ENCODE assay signal across 9 cellular contexts in the genomic region with DNA sequence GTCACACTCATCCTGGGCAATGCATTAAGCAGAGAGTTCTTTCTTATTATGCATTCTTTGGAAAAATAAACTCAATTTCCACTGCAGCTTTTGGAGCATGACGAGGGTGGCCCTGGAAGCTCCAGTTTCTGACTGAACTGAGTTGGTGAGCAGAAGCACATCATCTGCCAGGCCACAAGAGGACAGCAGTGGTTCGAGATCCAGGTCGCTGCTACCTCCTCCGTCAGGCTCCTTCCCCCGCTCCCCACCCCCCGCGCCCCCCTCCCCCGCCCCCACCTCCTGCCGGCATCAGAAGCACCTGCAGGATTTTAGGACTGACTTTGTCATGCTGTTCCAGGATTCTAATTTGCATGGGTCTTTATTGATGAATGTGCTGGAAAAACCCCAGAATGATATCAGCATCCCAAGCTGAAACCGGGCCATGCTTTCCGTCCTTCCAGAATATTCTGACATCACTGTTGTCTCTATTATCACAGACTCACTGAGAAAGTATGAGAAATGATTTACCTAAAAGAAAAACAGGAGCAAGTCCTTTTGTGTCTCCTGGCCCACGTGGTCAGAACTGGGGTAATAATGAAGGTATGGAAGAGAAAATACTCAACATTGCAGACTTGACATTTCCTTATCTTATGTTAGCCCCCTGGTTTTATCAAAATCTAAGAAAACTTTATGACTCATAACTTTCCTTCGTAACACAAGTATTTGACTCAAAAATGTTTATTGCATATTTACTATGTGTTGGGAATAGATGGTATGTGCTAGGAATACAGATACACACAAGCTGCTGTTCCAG.
A peak's percentile ranks its signal among the peaks of the same experiment; 100 is the strongest.
DNase-seq lines count a peak whose midpoint lies in the region; ATAC-seq, FAIRE-seq and TF ChIP-seq lines count a peak whose summit lies in the region.
"Had no signal": no experiment of that assay in that cellular context is flagged by ENCODE, and none has a peak within 500 bp of the region (broad histone marks: within the 10 kb centered on the region; RNA-seq: fewer than 3 reads in every experiment).

No MANE protein-coding gene starts in this region.

- no peaks in the 10 kb centered on the region for H3K36me3 ChIP-seq in bronchial epithelial cell (ENCODE audit: control insufficient read depth, insufficient read depth, low read length)
- H3K36me3 ChIP-seq: thoracic aorta had no signal

- TF ChIP-seq RAD21 in Ishikawa (IDR thresholded peaks at IDR 0.05; ENCODE audit: low read depth), result peak; percentile 78

- no peak overlapping the region for H3K4me3 ChIP-seq in bronchial epithelial cell (ENCODE audit: low read depth, low read length)
- H3K4me3 ChIP-seq: thoracic aorta had no signal

- peak; percentile 89 for DNase-seq in D341Med (ENCODE audit: low spot score)
- DNase-seq in bronchial epithelial cell (ENCODE audit: low read depth), result peak; percentile 49
- DNase-seq in middle frontal gyrus (ENCODE audit: extremely low spot score, low spot score), result peak; percentile 5
- DNase-seq in stimulated activated CD4-positive, alpha-beta T cell treated with anti-CD3 and anti-CD28 coated beads, Interleukin-2, amount 100 ng/mL, for 48 hours, result no peak
- DNase-seq in NCI-H146 (lab: John Stamatoyannopoulos, UW), result no peak
- no peak for DNase-seq in activated CD4-positive, alpha-beta T cell treated with anti-CD3 and anti-CD28 coated beads, Interleukin-2, amount 50 U/mL, for 4 hours

- TF ChIP-seq CTCF in bronchial epithelial cell (IDR thresholded peaks at IDR 0.05; ENCODE audit: insufficient read depth, low read length, severe bottlenecking), result peak; percentile 91

- FAIRE-seq in bronchial epithelial cell (lab: Jason Lieb, UNC), result no peak

- no peak for ATAC-seq in GM19023 (IDR thresholded peaks at IDR 0.05; ENCODE audit: unreplicated experiment)

- no peak for TF ChIP-seq EP300 in Ishikawa (IDR thresholded peaks at IDR 0.05; ENCODE audit: borderline replicate concordance)

- no peaks in the 10 kb centered on the region for H3K27me3 ChIP-seq in bronchial epithelial cell (ENCODE audit: control insufficient read depth, insufficient read depth, low read length)

TF ChIP-seq in Ishikawa, 13 proteins besides CTCF, POLR2A, EP300 and RAD21:
- no peak for TF ChIP-seq CREB1 (IDR thresholded peaks at IDR 0.05; ENCODE audit: low read depth)
- no peak for TF ChIP-seq TAF1 (IDR thresholded peaks at IDR 0.05; ENCODE audit: low read depth)
- no peak for TF ChIP-seq YY1 (IDR thresholded peaks at IDR 0.05; ENCODE audit: low read depth)
- TF ChIP-seq TEAD4 (IDR thresholded peaks at IDR 0.05), result no peak
- TF ChIP-seq EGR1 (IDR thresholded peaks at IDR 0.05), result no peak
- TF ChIP-seq TCF12 (IDR thresholded peaks at IDR 0.05; ENCODE audit: low read depth), result no peak
- TF ChIP-seq REST (IDR thresholded peaks at IDR 0.05; ENCODE audit: low read depth), result no peak
- no peak for TF ChIP-seq NFIC (IDR thresholded peaks at IDR 0.05)
- no peak for TF ChIP-seq CEBPB (IDR thresholded peaks at IDR 0.05)

Comparison
In these comparisons a context has a peak if more than half of its experiments do, and no peak if none do; other contexts are left out.
1. DNase-seq: peak in D341Med (single experiment), bronchial epithelial cell (single experiment) and middle frontal gyrus (single experiment); none in stimulated activated CD4-positive, alpha-beta T cell treated with anti-CD3 and anti-CD28 coated beads, Interleukin-2, amount 100 ng/mL, for 48 hours (0 of 2), NCI-H146 (single experiment) and activated CD4-positive, alpha-beta T cell treated with anti-CD3 and anti-CD28 coated beads, Interleukin-2, amount 50 U/mL, for 4 hours (0 of 2).